ENCODE assay signal across 8 cellular contexts in genomic region chr6:137975058-137975940, GRCh38.
DNase-seq lines count a peak whose midpoint lies in the region; ATAC-seq, FAIRE-seq and TF ChIP-seq lines count a peak whose summit lies in the region.

No MANE protein-coding gene starts in this region.

- H3K9me2 ChIP-seq in PC-3 (replicated peaks; ENCODE audit: low read length), result no peaks in the 10 kb centered on the region

- no peaks in the 10 kb centered on the region for H3F3A ChIP-seq in PC-3 (ENCODE audit: low read length, unreplicated experiment)

- TF ChIP-seq CTCF in D721Med (IDR thresholded peaks at IDR 0.05; ENCODE audit: insufficient read depth, missing control alignments), result peak; percentile 8
- TF ChIP-seq CTCF in PC-3 (conservative IDR thresholded peaks at IDR 0.05; ENCODE audit: low read depth, low read length), result peak; percentile 61
- peak in 1 of 2 donors; percentile 34 for TF ChIP-seq CTCF in fibroblast of lung (conservative IDR thresholded peaks at IDR 0.05 in 1 of 2, IDR thresholded peaks at IDR 0.05 in 1 of 2; ENCODE audit: low read depth in 1 of 2, low read length in 2 of 2)
- no peak for TF ChIP-seq CTCF in omental fat pad (IDR thresholded peaks at IDR 0.05)

- H3K4me3 ChIP-seq in PC-3 (ENCODE audit: low read length) (no peak overlapping the region), fibroblast of lung (replicated peaks in 1 of 4; ENCODE audit: control extremely low read depth in 1 of 4, insufficient read depth in 1 of 4, low read depth in 3 of 4, low read length in 4 of 4) (no peak overlapping the region), thymus (ENCODE audit: low read length) (no peak overlapping the region)

- DNase-seq in D721Med (ENCODE audit: insufficient read length, low spot score), result no peak
- DNase-seq in PC-3, result peak; percentile 54
- peak; percentile 13 to 36 for DNase-seq in fibroblast of lung (ENCODE audit: low read depth in 2 of 2)
- no peak for DNase-seq in omental fat pad (ENCODE audit: low spot score)
- no peak for DNase-seq in HTR-8/SVneo (ENCODE audit: insufficient read length, low spot score)

- H3K9me3 ChIP-seq in PC-3 (ENCODE audit: low read length) (no peaks in the 10 kb centered on the region), fibroblast of lung (ENCODE audit: control insufficient read depth, insufficient read depth, low read depth, low read length) (no peaks in the 10 kb centered on the region), thymus (ENCODE audit: control insufficient read depth) (no peaks in the 10 kb centered on the region)

- no peak overlapping the region for H2AFZ ChIP-seq in PC-3 (ENCODE audit: low read length)
- peak overlapping the region; percentile 34 for H2AFZ ChIP-seq in fibroblast of lung (ENCODE audit: low read length)

- H3K79me2 ChIP-seq in PC-3 (ENCODE audit: low read length), result no peaks in the 10 kb centered on the region
- H3K79me2 ChIP-seq in fibroblast of lung (ENCODE audit: control insufficient read depth, insufficient read depth, low read length), result no peaks in the 10 kb centered on the region

- ATAC-seq in GM19452 (IDR thresholded peaks at IDR 0.05; ENCODE audit: unreplicated experiment) (peak; percentile 48), PC-3 (no peak), GM21360 (IDR thresholded peaks at IDR 0.05; ENCODE audit: unreplicated experiment) (no peak), omental fat pad (ENCODE audit: low FRiP score) (no peak)

- CTCF ChIA-PET in PC-3 (lab: Charles Lee), result interaction anchor here (0.6 to 0.7 kb wide), 2 partner anchors 149 to 1111 kb away, joined by 3 read pairs; no protein-coding TSS in a partner anchor

- POLR2A ChIA-PET in PC-3 (lab: Charles Lee; ENCODE audit: unreplicated experiment), result interaction anchor here (0.6 to 0.7 kb wide), 2 partner anchors 104 to 275 kb away, joined by 3 read pairs; no protein-coding TSS in a partner anchor

- no peak overlapping the region for H3K9ac ChIP-seq in PC-3 (ENCODE audit: low read length)
- H3K9ac ChIP-seq in fibroblast of lung (ENCODE audit: insufficient read depth, low read length), result no peak overlapping the region

- H3K27ac ChIP-seq in PC-3 (ENCODE audit: low read length) (no peak overlapping the region), fibroblast of lung (ENCODE audit: insufficient read depth, low read length) (no peak overlapping the region), thymus (ENCODE audit: low read depth) (peak overlapping the region; percentile 73)

- H3K4me1 ChIP-seq in PC-3 (ENCODE audit: insufficient read depth, low read length) (peaks cover 13% of the 10 kb centered on the region), fibroblast of lung (ENCODE audit: control insufficient read depth, extremely low read depth, insufficient read depth, low read length) (no peaks in the 10 kb centered on the region), thymus (ENCODE audit: control insufficient read depth, insufficient read depth, low read length) (no peaks in the 10 kb centered on the region)

- intact Hi-C loops in PC-3 (cut with micrococcal nuclease), result loop anchor here (1.0 kb wide), 2 partner anchors 175 to 270 kb away; no protein-coding TSS in a partner anchor

- H3K36me3 ChIP-seq in PC-3 (ENCODE audit: low read depth, low read length), result no peaks in the 10 kb centered on the region
- H3K36me3 ChIP-seq in fibroblast of lung (ENCODE audit: control insufficient read depth, insufficient read depth, low read length), result no peaks in the 10 kb centered on the region
- no peaks in the 10 kb centered on the region for H3K36me3 ChIP-seq in thymus (ENCODE audit: control insufficient read depth, insufficient read depth)

- H3K27me3 ChIP-seq in PC-3 (ENCODE audit: low read length) (no peaks in the 10 kb centered on the region), fibroblast of lung (ENCODE audit: control insufficient read depth, insufficient read depth, low read length) (no peaks in the 10 kb centered on the region), thymus (ENCODE audit: control insufficient read depth, insufficient read depth) (no peaks in the 10 kb centered on the region)

- H3K4me2 ChIP-seq in PC-3 (ENCODE audit: low read length) (no peak overlapping the region), fibroblast of lung (ENCODE audit: extremely low read depth, insufficient read depth, low read length) (no peak overlapping the region)

- WGBS in thymus, result 53% methylated on average over 10 of the region's 10 CpGs

- H4K20me1 ChIP-seq in PC-3 (ENCODE audit: low read length), result no peaks in the 10 kb centered on the region
- no peaks in the 10 kb centered on the region for H4K20me1 ChIP-seq in fibroblast of lung (ENCODE audit: control insufficient read depth, extremely low read depth, insufficient read depth, low read length)

- BruUV-seq in PC-3 (replicated peaks; lab: Mats Ljungman, UMichigan), result no TSS peak

- FAIRE-seq in D721Med (lab: Jason Lieb, UNC), result no peak
- no peak for FAIRE-seq in HTR-8/SVneo (lab: Jason Lieb, UNC)

Comparison
In these comparisons a context has a peak if more than half of its experiments do, and no peak if none do; other contexts are left out.
1. DNase-seq: peak in PC-3 (single experiment) and fibroblast of lung (2 of 2); none in D721Med (single experiment), omental fat pad (single experiment) and HTR-8/SVneo (single experiment).
2. CTCF ChIP-seq: peak in D721Med (single experiment) and PC-3 (single experiment); none in omental fat pad (0 of 3).